8 cellular contexts compared by ENCODE assay signal in the genomic region with DNA sequence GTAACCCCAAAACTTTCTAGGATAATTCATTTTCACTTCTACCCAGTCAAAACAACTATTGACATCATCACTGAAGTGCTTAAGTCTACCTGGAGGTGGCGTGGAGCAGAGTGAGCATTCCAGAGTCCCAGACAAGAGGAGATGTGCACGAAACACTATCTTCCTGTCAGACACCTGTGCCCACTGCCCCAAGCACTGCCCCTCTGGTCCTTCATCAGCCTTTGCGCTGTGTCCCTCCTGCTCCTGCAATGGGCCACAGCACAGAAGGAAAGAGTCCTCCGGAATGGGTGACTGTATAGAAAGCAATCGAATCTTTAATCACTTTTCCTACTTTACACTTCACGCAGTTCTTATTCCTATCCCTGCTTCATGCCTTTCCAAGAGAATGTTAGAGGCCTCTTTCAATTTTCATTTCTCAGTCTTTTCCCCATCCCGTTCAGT. TPM values are rescaled to one million over a fixed set of nuclear protein-coding genes. Genes with fewer than 3 reads are reported as not detected.
DNase-seq lines count a peak whose midpoint lies in the region; ATAC-seq and TF ChIP-seq lines count a peak whose summit lies in the region.

No MANE protein-coding gene starts in this region.

- H3K4me1 Mint-ChIP-seq in central memory CD8-positive, alpha-beta T cell, result peaks cover 9% of the 10 kb centered on the region

- peaks cover 34% of the 10 kb centered on the region for H3K27me3 ChIP-seq in neural cell (ENCODE audit: insufficient read depth, low read depth, low read length)

- H3F3A ChIP-seq in neural cell (ENCODE audit: insufficient read depth, low read length, poor library complexity, severe bottlenecking), result no peaks in the 10 kb centered on the region

- DNase-seq in A172 (ENCODE audit: low spot score), result peak; percentile 1
- peak; percentile 36 for DNase-seq in GM12865 (ENCODE audit: low read depth)
- DNase-seq in NCI-H345 treated with DMSO at 0.1 percent for 48 hours (lab: John Stamatoyannopoulos, UW; ENCODE audit: unreplicated experiment), result peak; percentile 50
- no peak for DNase-seq in central memory CD8-positive, alpha-beta T cell (ENCODE audit: low spot score in 2 of 2)
- no peak for DNase-seq in MV-4-11 (lab: John Stamatoyannopoulos, UW)
- DNase-seq in NCI-H2029 (lab: John Stamatoyannopoulos, UW), result no peak

- H3K36me3 ChIP-seq in neural cell (ENCODE audit: insufficient read depth, low read length), result no peaks in the 10 kb centered on the region

- ATAC-seq in HG02798 (IDR thresholded peaks at IDR 0.05; ENCODE audit: poor library complexity, unreplicated experiment), result peak; percentile 76
- ATAC-seq in central memory CD8-positive, alpha-beta T cell (replicated peaks; ENCODE audit: extremely low read depth, poor library complexity, severe bottlenecking), result no peak

- H3K4me3 ChIP-seq in GM12865 (ENCODE audit: low read depth, low read length) (no peak overlapping the region), neural cell (ENCODE audit: low read length) (peak overlapping the region; percentile 82)

- no peaks in the 10 kb centered on the region for H3K79me2 ChIP-seq in neural cell (replicated peaks; ENCODE audit: insufficient read depth, low read length)

- H3K27ac Mint-ChIP-seq in central memory CD8-positive, alpha-beta T cell (ENCODE audit: low read depth), result no peak overlapping the region

- H3K9me3 Mint-ChIP-seq in central memory CD8-positive, alpha-beta T cell, result peaks cover 5% of the 10 kb centered on the region

- H2AFZ ChIP-seq in neural cell (ENCODE audit: low read depth, low read length), result no peak overlapping the region

- H3K36me3 Mint-ChIP-seq in central memory CD8-positive, alpha-beta T cell (ENCODE audit: insufficient read depth), result no peaks in the 10 kb centered on the region

- H3K27me3 Mint-ChIP-seq in central memory CD8-positive, alpha-beta T cell, result peaks cover 40% of the 10 kb centered on the region

- no peak for TF ChIP-seq EP300 in neural cell (conservative IDR thresholded peaks at IDR 0.05; ENCODE audit: poor library complexity, severe bottlenecking)

- H3K9ac ChIP-seq in neural cell (ENCODE audit: low read length), result peak overlapping the region; percentile 66

- TF ChIP-seq CTCF in GM12865 (IDR thresholded peaks at IDR 0.05; ENCODE audit: insufficient read depth, low read depth, low read length, missing control alignments) (peak; percentile 35), neural cell (IDR thresholded peaks at IDR 0.05; ENCODE audit: poor library complexity, severe bottlenecking) (peak; percentile 73)

- no peaks in the 10 kb centered on the region for H3K9me3 ChIP-seq in neural cell (ENCODE audit: low read length)

- no peaks in the 10 kb centered on the region for H3K9me2 ChIP-seq in neural cell (ENCODE audit: insufficient read depth, low read length)

- H3K4me2 ChIP-seq in neural cell (ENCODE audit: low read length), result peak overlapping the region; percentile 81

- H4K20me1 ChIP-seq in neural cell (ENCODE audit: insufficient read depth), result no peaks in the 10 kb centered on the region

- H3K4me3 Mint-ChIP-seq in central memory CD8-positive, alpha-beta T cell, result peak overlapping the region; percentile 48

- H3K27ac ChIP-seq in neural cell (ENCODE audit: low read length), result no peak overlapping the region

- peak; percentile 55 for TF ChIP-seq RAD21 in neural cell (conservative IDR thresholded peaks at IDR 0.05)

TF ChIP-seq in neural cell, 6 proteins besides CTCF, POLR2A, EP300 and RAD21:
- no peak for TF ChIP-seq MXI1 (conservative IDR thresholded peaks at IDR 0.05; ENCODE audit: poor library complexity, severe bottlenecking)
- peak; percentile 65 for TF ChIP-seq SMC3 (conservative IDR thresholded peaks at IDR 0.05; ENCODE audit: poor library complexity)
- TF ChIP-seq TAF1 (IDR thresholded peaks at IDR 0.05; ENCODE audit: low read depth), result no peak
- no peak for TF ChIP-seq EZH2 (IDR thresholded peaks at IDR 0.05; ENCODE audit: borderline replicate concordance, insufficient read depth, low read length, poor library complexity, severe bottlenecking)

RNA-seq across cellular contexts. Expression of gene GRIA4, which starts 0.5 kb away (rescaled TPM):
- total RNA-seq in A172 (2014; rRNA removed; shearing (Covaris generic)), result 0.05 TPM in 1 of 2 replicates, not detected in the other
- 6.3 and 6.6 TPM in 2 replicates for polyA plus RNA-seq in neural cell
- polyA minus RNA-seq in neural cell, result 29.7 and 38.3 TPM in 2 replicates

Comparison
In these comparisons a context has a peak if more than half of its experiments do, and no peak if none do; other contexts are left out.
1. DNase-seq: peak in A172 (single experiment), GM12865 (single experiment) and NCI-H345 treated with DMSO at 0.1 percent for 48 hours (single experiment); none in central memory CD8-positive, alpha-beta T cell (0 of 2), MV-4-11 (single experiment) and NCI-H2029 (single experiment).